Comparison of ENCODE assay signal across 19 cellular contexts in genomic region chr2:85033388-85033787, GRCh38.
DNase-seq lines count a peak whose midpoint lies in the region; ATAC-seq and TF ChIP-seq lines count a peak whose summit lies in the region.
"Had no signal": no experiment of that assay in that cellular context is flagged by ENCODE, and none has a peak within 500 bp of the region (broad histone marks: within the 10 kb centered on the region; RNA-seq: fewer than 3 reads in every experiment).

No MANE protein-coding gene starts in this region.

- no peak for TF ChIP-seq POLR2A in IMR-90 (IDR thresholded peaks at IDR 0.05; ENCODE audit: low read depth, low read length)
- TF ChIP-seq POLR2A in stomach (IDR thresholded peaks at IDR 0.05): no peak

- H3K18ac ChIP-seq in IMR-90 (ENCODE audit: low read depth, low read length): no peak overlapping the region

- H3K4me3 Mint-ChIP-seq in T-helper 17 cell (no peak overlapping the region), glutamatergic neuron (ENCODE audit: unreplicated experiment) (peak overlapping the region; percentile 20)
- H3K4me3 Mint-ChIP-seq: GM23338, H9 had no signal

- H3K27me3 ChIP-seq in IMR-90 (ENCODE audit: control insufficient read depth, insufficient read depth, low read length) (no peaks in the 10 kb centered on the region), stomach (no peaks in the 10 kb centered on the region)
- H3K27me3 ChIP-seq: MG63 had no signal

- H3K9ac ChIP-seq in IMR-90 (ENCODE audit: low read depth, low read length): no peak overlapping the region
- H3K9ac ChIP-seq: SK-N-SH had no signal

- peaks cover 13% of the 10 kb centered on the region for H3K9me1 ChIP-seq in IMR-90 (ENCODE audit: insufficient read depth, low read length)

- H3K27ac Mint-ChIP-seq in T-helper 17 cell (peak overlapping the region; percentile 47), glutamatergic neuron (ENCODE audit: unreplicated experiment) (peak overlapping the region; percentile 40)
- H3K27ac Mint-ChIP-seq: GM23338 had no signal

- H2BK15ac ChIP-seq in IMR-90 (ENCODE audit: low read depth, low read length): no peak overlapping the region

- H4K5ac ChIP-seq in IMR-90 (ENCODE audit: low read depth, low read length): no peak overlapping the region

- CTCF ChIA-PET in IMR-90 (lab: Yijun Ruan, JAX): interaction anchor here (0.5 to 1.3 kb wide), 2 partner anchors 16 to 175 kb away, joined by 3 to 5 read pairs; no protein-coding TSS in a partner anchor

- TF ChIP-seq CTCF in 22Rv1 (IDR thresholded peaks at IDR 0.05) (no peak), IMR-90 (conservative IDR thresholded peaks at IDR 0.05; ENCODE audit: low read depth, low read length) (no peak), glutamatergic neuron (IDR thresholded peaks at IDR 0.05; ENCODE audit: partially characterized antibody, unreplicated experiment) (no peak), stomach (IDR thresholded peaks at IDR 0.05) (no peak)

- WGBS in IMR-90 (ENCODE audit: extremely low coverage in 2 of 2, insufficient read length in 1 of 2), 2 experiments: 100% methylated on average over 1 of the region's 2 CpGs; no CpG with 5 or more reads in 1 of the 2 experiments
- 82 to 86% (median 83%) methylated on average over 2 of the region's 2 CpGs for WGBS in stomach, 5 donors

- no peak overlapping the region for H2AK9ac ChIP-seq in IMR-90 (replicated peaks; ENCODE audit: low read depth, low read length, poor library complexity)

- no TSS peak for BruUV-seq in IMR-90 (replicated peaks; lab: Mats Ljungman, UMichigan)

- H3K4me1 Mint-ChIP-seq in T-helper 17 cell (peaks cover 13% of the 10 kb centered on the region), glutamatergic neuron (ENCODE audit: low read depth, unreplicated experiment) (peaks cover 13% of the 10 kb centered on the region)

- H2AK5ac ChIP-seq in IMR-90 (ENCODE audit: low read depth, low read length): no peak overlapping the region

- H3K4ac ChIP-seq in IMR-90 (ENCODE audit: low read depth, low read length): no peak overlapping the region

- H2BK20ac ChIP-seq in IMR-90 (ENCODE audit: low read depth, low read length): no peak overlapping the region

- H4K8ac ChIP-seq in IMR-90 (ENCODE audit: low read depth in 2 of 2, low read length in 2 of 2): no peak overlapping the region

- peak overlapping the region; percentile 18; the same call in 1 of the 2 replicates for H3K23ac ChIP-seq in IMR-90 (ENCODE audit: low read depth, low read length)

- no peaks in the 10 kb centered on the region for H3K9me3 ChIP-seq in IMR-90 (ENCODE audit: control insufficient read depth, insufficient read depth, low read length)
- no peaks in the 10 kb centered on the region for H3K9me3 ChIP-seq in T-helper 17 cell (ENCODE audit: control insufficient read depth, low read length, poor library complexity, severe bottlenecking)
- H3K9me3 ChIP-seq in stomach: no peaks in the 10 kb centered on the region
- H3K9me3 ChIP-seq: MG63, SK-N-SH had no signal

- in situ Hi-C loops in IMR-90 (cut with MboI; ENCODE audit: low sequenced_read_pairs): no loop called here

- no peak for TF ChIP-seq EP300 in stomach (IDR thresholded peaks at IDR 0.05)

- no peak overlapping the region for H3K4me2 ChIP-seq in IMR-90 (ENCODE audit: low read depth, low read length)
- H3K4me2 ChIP-seq: GM23338, SK-N-SH had no signal

- DNase-seq in IMR-90 (no peak), T-helper 17 cell (no peak), glutamatergic neuron (no peak), AG08396 (ENCODE audit: low spot score) (no peak), stomach (no peak)
- DNase-seq in stimulated activated CD4-positive, alpha-beta T cell treated with anti-CD3 and anti-CD28 coated beads, Interleukin-4, amount 100 ng/mL, for 1 hour: no peak
- DNase-seq: Calu3, DMS79 treated with DMSO at 0.1 percent for 48 hours, GF-D8, H9, KG1, MG63, NCI-H1092 treated with DMSO at 0.1 percent for 48 hours, NCI-H1436 treated with DMSO at 0.1 percent for 48 hours, NCI-H187 treated with DMSO at 0.1 percent for 48 hours, NCI-H526 treated with DMSO at 0.1 percent for 48 hours had no signal

- H3K4me3 ChIP-seq in IMR-90 (ENCODE audit: insufficient read depth, low read depth, low read length): no peak overlapping the region
- H3K4me3 ChIP-seq in stomach: no peak overlapping the region
- H3K4me3 ChIP-seq: GM23338, MG63 had no signal

- peaks cover 44 to 67% of the 10 kb centered on the region in 2 experiments for H3K79me1 ChIP-seq in IMR-90 (ENCODE audit: low read depth in 1 of 2, low read length in 2 of 2)

- H3K27ac ChIP-seq in 22Rv1: peak overlapping the region; percentile 29
- H3K27ac ChIP-seq in IMR-90 (ENCODE audit: insufficient read depth, low read length): no peak overlapping the region
- no peak overlapping the region for H3K27ac ChIP-seq in stomach

- POLR2A ChIA-PET in IMR-90 (lab: Charles Lee; ENCODE audit: unreplicated experiment): no interaction called here

- ATAC-seq in IMR-90 (ENCODE audit: low read depth) (no peak), T-helper 17 cell (no peak)
- ATAC-seq: GM23338 had no signal

- no peaks in the 10 kb centered on the region for H3K9me3 Mint-ChIP-seq in glutamatergic neuron (ENCODE audit: unreplicated experiment)
- H3K9me3 Mint-ChIP-seq: GM23338, H9 had no signal

- no peak overlapping the region for H4K91ac ChIP-seq in IMR-90 (ENCODE audit: insufficient read depth, low read depth, low read length)

- H3K14ac ChIP-seq in IMR-90 (replicated peaks; ENCODE audit: low read depth, low read length): no peak overlapping the region

- H3K4me1 ChIP-seq in IMR-90 (ENCODE audit: control insufficient read depth, insufficient read depth, low read length) (peaks cover 2% of the 10 kb centered on the region; the same call in 1 of the 2 replicates), stomach (peaks cover 0 to 5% (median 0%) of the 10 kb centered on the region in 4 donors)

- no peak for TF ChIP-seq RAD21 in IMR-90 (IDR thresholded peaks at IDR 0.05; ENCODE audit: low read length)

- no peak overlapping the region for H2BK120ac ChIP-seq in IMR-90 (ENCODE audit: low read depth, low read length)

- H3K56ac ChIP-seq in IMR-90 (ENCODE audit: extremely low read depth, insufficient read depth, low read length): no peak overlapping the region

- H3K36me3 Mint-ChIP-seq in T-helper 17 cell (ENCODE audit: low read depth): peaks cover 2% of the 10 kb centered on the region
- H3K36me3 Mint-ChIP-seq in glutamatergic neuron (ENCODE audit: unreplicated experiment): no peaks in the 10 kb centered on the region

- H2AFZ ChIP-seq in IMR-90 (replicated peaks; ENCODE audit: low read length, poor library complexity): no peak overlapping the region
- H2AFZ ChIP-seq: GM23338 had no signal

- no peaks in the 10 kb centered on the region for H3K27me3 Mint-ChIP-seq in T-helper 17 cell
- H3K27me3 Mint-ChIP-seq in glutamatergic neuron (ENCODE audit: unreplicated experiment): peaks cover 2% of the 10 kb centered on the region

- dilution Hi-C loops in IMR-90 (cut with HindIII; ENCODE audit: low sequenced_read_pairs, unreplicated experiment): no loop called here

- intact Hi-C loops in IMR-90 (cut with micrococcal nuclease): no loop called here
- intact Hi-C loops in stomach (cut with DNase I; ENCODE audit: low total_unique reads): no loop called here

- H3K36me3 ChIP-seq in IMR-90 (ENCODE audit: control insufficient read depth, insufficient read depth, low read length) (peaks cover 40% of the 10 kb centered on the region), stomach (peaks cover 23 to 81% (median 70%) of the 10 kb centered on the region in 4 donors)

- peaks cover 46% of the 10 kb centered on the region for H4K20me1 ChIP-seq in IMR-90 (ENCODE audit: insufficient read depth, low read length)

- no peak overlapping the region for H2BK5ac ChIP-seq in IMR-90 (ENCODE audit: low read depth, low read length, poor library complexity, severe bottlenecking)

TF ChIP-seq in IMR-90, 13 proteins besides CTCF, POLR2A, EP300 and RAD21:
- TF ChIP-seq RCOR1 (IDR thresholded peaks at IDR 0.05; ENCODE audit: insufficient replicate concordance, low read length) (no peak), FOS (IDR thresholded peaks at IDR 0.05; ENCODE audit: low read depth, low read length) (no peak), CEBPB (IDR thresholded peaks at IDR 0.05; ENCODE audit: low read depth, low read length) (no peak), MAFK (IDR thresholded peaks at IDR 0.05; ENCODE audit: low read depth, low read length) (no peak), ELK1 (IDR thresholded peaks at IDR 0.05; ENCODE audit: borderline replicate concordance, low read depth, low read length) (no peak), USF2 (IDR thresholded peaks at IDR 0.05; ENCODE audit: low read depth, low read length) (no peak), MXI1 (IDR thresholded peaks at IDR 0.05; ENCODE audit: borderline replicate concordance, low read depth, low read length) (no peak), MAZ (IDR thresholded peaks at IDR 0.05; ENCODE audit: borderline replicate concordance, low read depth, low read length) (no peak), CHD1 (IDR thresholded peaks at IDR 0.05; ENCODE audit: low read depth, low read length) (no peak), SMC3 (IDR thresholded peaks at IDR 0.05; ENCODE audit: low read depth, low read length) (no peak), BHLHE40 (IDR thresholded peaks at IDR 0.05; ENCODE audit: low read depth, low read length) (no peak), RFX5 (IDR thresholded peaks at IDR 0.05; ENCODE audit: low read depth, low read length) (no peak)
